In the genomic region with DNA sequence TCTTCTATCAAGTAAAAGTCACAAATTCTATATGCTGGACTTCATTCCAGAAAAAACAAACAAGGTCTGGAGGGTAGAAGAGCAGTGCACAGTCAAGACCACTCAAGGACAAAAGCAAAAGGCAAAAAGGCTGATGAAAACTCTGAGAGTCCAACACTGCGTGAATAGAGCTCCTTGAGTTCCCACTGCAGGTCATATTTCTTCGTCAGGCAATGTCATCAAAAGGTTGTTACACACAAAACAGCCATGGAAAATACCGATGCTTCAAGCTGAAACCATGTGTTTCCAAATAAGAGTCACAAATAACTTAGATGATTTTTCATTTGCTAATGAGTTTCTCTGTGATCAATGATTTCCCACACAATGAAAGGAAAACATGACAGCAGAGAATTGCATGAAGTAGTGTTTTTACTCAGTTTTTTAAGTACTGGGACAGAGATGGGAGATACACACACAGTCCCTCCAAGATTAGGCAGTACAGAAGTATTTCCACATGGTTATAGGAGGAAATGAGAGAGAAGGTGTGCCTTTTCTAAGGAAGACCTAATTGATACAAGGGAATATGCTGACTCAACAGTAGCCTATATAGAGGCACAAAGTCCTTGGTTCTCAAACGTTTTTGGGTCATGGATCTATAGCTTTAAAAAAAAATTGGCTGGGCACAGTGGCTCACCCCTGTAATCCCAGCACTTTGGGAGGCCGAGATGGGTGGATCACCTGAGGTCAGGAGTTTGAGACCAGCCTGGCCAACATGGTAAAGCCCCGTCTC, we compare ENCODE assay signal across 23 cellular contexts.
A peak's percentile ranks its signal among the peaks of the same experiment; 100 is the strongest.
DNase-seq lines count a peak whose midpoint lies in the region; ATAC-seq and TF ChIP-seq lines count a peak whose summit lies in the region.
"Had no signal": no experiment of that assay in that cellular context is flagged by ENCODE, and none has a peak within 500 bp of the region (broad histone marks: within the 10 kb centered on the region; RNA-seq: fewer than 3 reads in every experiment).

No MANE protein-coding gene starts in this region.

- H3K9me3 Mint-ChIP-seq in activated T-cell treated with anti-CD3 and anti-CD28 coated beads, Interleukin-2, amount 50 U/mL, for 4 hours, result no peaks in the 10 kb centered on the region
- H3K9me3 Mint-ChIP-seq in brain, result no peaks in the 10 kb centered on the region
- H3K9me3 Mint-ChIP-seq: CD4-positive, alpha-beta memory T cell; effector memory CD8-positive, alpha-beta T cell had no signal

- H3K27me3 Mint-ChIP-seq in activated T-cell treated with anti-CD3 and anti-CD28 coated beads, Interleukin-2, amount 50 U/mL, for 4 hours (ENCODE audit: low read depth), result no peaks in the 10 kb centered on the region
- H3K27me3 Mint-ChIP-seq in brain, result no peaks in the 10 kb centered on the region
- H3K27me3 Mint-ChIP-seq: CD4-positive, alpha-beta memory T cell; effector memory CD8-positive, alpha-beta T cell had no signal

- ATAC-seq in activated T-cell treated with anti-CD3 and anti-CD28 coated beads, Interleukin-2, amount 50 U/mL, for 4 hours, result peak; percentile 51 to 72
- peak in 3 of 4 donors; percentile 43 to 69 (median 49) for ATAC-seq in psoas muscle
- ATAC-seq: effector memory CD8-positive, alpha-beta T cell; left lobe of liver; right cardiac atrium had no signal

- intact Hi-C loops in psoas muscle (cut with DNase I), result no loop called here

- H3K36me3 ChIP-seq in HUES64 (ENCODE audit: insufficient read depth, low read length), result peaks cover 5% of the 10 kb centered on the region; the same call in 1 of the 2 replicates
- peaks cover 0 to 8% of the 10 kb centered on the region in 2 donors for H3K36me3 ChIP-seq in psoas muscle (ENCODE audit: insufficient read depth in 1 of 2, low read depth in 1 of 2)

- H3K4me1 ChIP-seq in HUES64 (ENCODE audit: insufficient read depth, low read length) (0 out of 2 replicates have a peak, but pooled peaks cover 3% of the 10 kb centered on the region), psoas muscle (peaks cover 23% of the 10 kb centered on the region)

- TF ChIP-seq CTCF in brain (conservative IDR thresholded peaks at IDR 0.05), result no peak
- TF ChIP-seq CTCF in psoas muscle (IDR thresholded peaks at IDR 0.05), result no peak

- H3K9ac ChIP-seq in HUES64 (ENCODE audit: low read depth, low read length), result no peak overlapping the region

- peaks cover 15% of the 10 kb centered on the region for H3K36me3 Mint-ChIP-seq in activated T-cell treated with anti-CD3 and anti-CD28 coated beads, Interleukin-2, amount 50 U/mL, for 4 hours (ENCODE audit: insufficient read depth)
- H3K36me3 Mint-ChIP-seq in brain, result peaks cover 27% of the 10 kb centered on the region

- DNase-seq in activated T-cell treated with anti-CD3 and anti-CD28 coated beads, Interleukin-2, amount 50 U/mL, for 4 hours, result no peak
- no peak for DNase-seq in activated T-cell treated with anti-CD3 and anti-CD28 coated beads, Interleukin-2, amount 50 U/mL, for 48 hours
- DNase-seq in psoas muscle (no peak), hypothalamus (lab: John Stamatoyannopoulos, UW) (no peak), GM19240 (ENCODE audit: insufficient read length, low spot score) (no peak), DMS153 (lab: John Stamatoyannopoulos, UW) (no peak)
- DNase-seq: activated CD4-positive, alpha-beta T cell treated with anti-CD3 and anti-CD28 coated beads, Interleukin-2, amount 50 U/mL, for 48 hours; activated effector memory CD4-positive, alpha-beta T cell treated with Interleukin-2 at 50 U/mL for 16 hours; aorta; CD4-positive, alpha-beta memory T cell; cerebellar nuclear complex; effector memory CD8-positive, alpha-beta T cell; glutamatergic neuron; KG1; NCI-H1930; NCI-H526; nucleus accumbens; right cardiac atrium; stimulated activated CD4-positive, alpha-beta T cell treated with anti-CD3 and anti-CD28 coated beads, Interleukin-15, amount 100 ng/mL, for 24 hours; tibial artery had no signal

- H3K4me1 Mint-ChIP-seq in activated T-cell treated with anti-CD3 and anti-CD28 coated beads, Interleukin-2, amount 50 U/mL, for 4 hours (ENCODE audit: low read depth), result peaks cover 27% of the 10 kb centered on the region
- H3K4me1 Mint-ChIP-seq in brain, result peaks cover 43% of the 10 kb centered on the region

- H3K9me3 ChIP-seq in HUES64 (ENCODE audit: insufficient read depth, low read depth, low read length), result no peaks in the 10 kb centered on the region
- H3K9me3 ChIP-seq in psoas muscle, result no peaks in the 10 kb centered on the region
- H3K9me3 ChIP-seq: tibial artery had no signal

- H3K27ac Mint-ChIP-seq in brain, result peak overlapping the region in 3 of 5 experiments; percentile 16 to 40 (median 30)
- H3K27ac Mint-ChIP-seq: effector memory CD8-positive, alpha-beta T cell had no signal

- no peak overlapping the region for H3K4me3 ChIP-seq in HUES64 (ENCODE audit: low read length)
- H3K4me3 ChIP-seq in psoas muscle, result no peak overlapping the region
- H3K4me3 ChIP-seq: tibial artery had no signal

- H3K27me3 ChIP-seq in HUES64 (ENCODE audit: insufficient read depth, low read length) (no peaks in the 10 kb centered on the region), psoas muscle (ENCODE audit: insufficient read depth in 3 of 3, low read length in 2 of 3) (no peaks in the 10 kb centered on the region)
- H3K27me3 ChIP-seq: tibial artery had no signal

- no peak overlapping the region for H3K4me3 Mint-ChIP-seq in activated T-cell treated with anti-CD3 and anti-CD28 coated beads, Interleukin-2, amount 50 U/mL, for 4 hours
- no peak overlapping the region for H3K4me3 Mint-ChIP-seq in brain
- H3K4me3 Mint-ChIP-seq: effector memory CD8-positive, alpha-beta T cell had no signal

- WGBS in HUES64, result 87% methylated on average over 6 of the region's 6 CpGs
- 33 to 49% (median 40%) methylated on average over 6 of the region's 6 CpGs for WGBS in psoas muscle, 3 donors

- H3K27ac ChIP-seq in HUES64 (ENCODE audit: low read depth, low read length) (0 out of 2 replicates have a peak overlapping the region, but pooled peaks have one; percentile 13), psoas muscle (no peak overlapping the region)
- H3K27ac ChIP-seq: tibial artery had no signal
